ENCODE assay signal across 1 cellular context in genomic region chr5:109805882-109806281, GRCh38.
TF ChIP-seq lines count a peak whose summit lies in the region.

No MANE protein-coding gene starts in this region.

TF ChIP-seq in HepG2, 621 proteins besides CTCF, POLR2A, EP300 and RAD21 (continued from another document):
- TF ChIP-seq, protein P1, sequence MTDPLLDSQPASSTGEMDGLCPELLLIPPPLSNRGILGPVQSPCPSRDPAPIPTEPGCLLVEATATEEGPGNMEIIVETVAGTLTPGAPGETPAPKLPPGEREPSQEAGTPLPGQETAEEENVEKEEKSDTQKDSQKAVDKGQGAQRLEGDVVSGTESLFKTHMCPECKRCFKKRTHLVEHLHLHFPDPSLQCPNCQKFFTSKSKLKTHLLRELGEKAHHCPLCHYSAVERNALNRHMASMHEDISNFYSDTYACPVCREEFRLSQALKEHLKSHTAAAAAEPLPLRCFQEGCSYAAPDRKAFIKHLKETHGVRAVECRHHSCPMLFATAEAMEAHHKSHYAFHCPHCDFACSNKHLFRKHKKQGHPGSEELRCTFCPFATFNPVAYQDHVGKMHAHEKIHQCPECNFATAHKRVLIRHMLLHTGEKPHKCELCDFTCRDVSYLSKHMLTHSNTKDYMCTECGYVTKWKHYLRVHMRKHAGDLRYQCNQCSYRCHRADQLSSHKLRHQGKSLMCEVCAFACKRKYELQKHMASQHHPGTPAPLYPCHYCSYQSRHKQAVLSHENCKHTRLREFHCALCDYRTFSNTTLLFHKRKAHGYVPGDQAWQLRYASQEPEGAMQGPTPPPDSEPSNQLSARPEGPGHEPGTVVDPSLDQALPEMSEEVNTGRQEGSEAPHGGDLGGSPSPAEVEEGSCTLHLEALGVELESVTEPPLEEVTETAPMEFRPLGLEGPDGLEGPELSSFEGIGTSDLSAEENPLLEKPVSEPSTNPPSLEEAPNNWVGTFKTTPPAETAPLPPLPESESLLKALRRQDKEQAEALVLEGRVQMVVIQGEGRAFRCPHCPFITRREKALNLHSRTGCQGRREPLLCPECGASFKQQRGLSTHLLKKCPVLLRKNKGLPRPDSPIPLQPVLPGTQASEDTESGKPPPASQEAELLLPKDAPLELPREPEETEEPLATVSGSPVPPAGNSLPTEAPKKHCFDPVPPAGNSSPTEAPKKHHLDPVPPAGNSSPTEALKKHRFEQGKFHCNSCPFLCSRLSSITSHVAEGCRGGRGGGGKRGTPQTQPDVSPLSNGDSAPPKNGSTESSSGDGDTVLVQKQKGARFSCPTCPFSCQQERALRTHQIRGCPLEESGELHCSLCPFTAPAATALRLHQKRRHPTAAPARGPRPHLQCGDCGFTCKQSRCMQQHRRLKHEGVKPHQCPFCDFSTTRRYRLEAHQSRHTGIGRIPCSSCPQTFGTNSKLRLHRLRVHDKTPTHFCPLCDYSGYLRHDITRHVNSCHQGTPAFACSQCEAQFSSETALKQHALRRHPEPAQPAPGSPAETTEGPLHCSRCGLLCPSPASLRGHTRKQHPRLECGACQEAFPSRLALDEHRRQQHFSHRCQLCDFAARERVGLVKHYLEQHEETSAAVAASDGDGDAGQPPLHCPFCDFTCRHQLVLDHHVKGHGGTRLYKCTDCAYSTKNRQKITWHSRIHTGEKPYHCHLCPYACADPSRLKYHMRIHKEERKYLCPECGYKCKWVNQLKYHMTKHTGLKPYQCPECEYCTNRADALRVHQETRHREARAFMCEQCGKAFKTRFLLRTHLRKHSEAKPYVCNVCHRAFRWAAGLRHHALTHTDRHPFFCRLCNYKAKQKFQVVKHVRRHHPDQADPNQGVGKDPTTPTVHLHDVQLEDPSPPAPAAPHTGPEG (CRISPR knock-in tag; IDR thresholded peaks at IDR 0.05): no peak
